Comparison of ENCODE assay signal across 8 cellular contexts in genomic region chr4:169485791-169486742, GRCh38.
DNase-seq lines count a peak whose midpoint lies in the region; ATAC-seq and TF ChIP-seq lines count a peak whose summit lies in the region.

No MANE protein-coding gene starts in this region.

- no peaks in the 10 kb centered on the region for H3K9me3 ChIP-seq in CD4-positive, alpha-beta memory T cell (ENCODE audit: control insufficient read depth in 1 of 2, low read length in 2 of 2)
- H3K9me3 ChIP-seq in right atrium auricular region (peaks cover 0 to 6% of the 10 kb centered on the region in 2 donors), gastrocnemius medialis (no peaks in the 10 kb centered on the region)

- H3K27me3 ChIP-seq in CD4-positive, alpha-beta memory T cell (ENCODE audit: insufficient read depth, low read length), result no peaks in the 10 kb centered on the region
- H3K27me3 ChIP-seq in right atrium auricular region, result no peaks in the 10 kb centered on the region
- no peaks in the 10 kb centered on the region for H3K27me3 ChIP-seq in gastrocnemius medialis

- ATAC-seq in GM18505 (IDR thresholded peaks at IDR 0.05; ENCODE audit: unreplicated experiment) (peak; percentile 56), HG02973 (IDR thresholded peaks at IDR 0.05; ENCODE audit: unreplicated experiment) (peak; percentile 74), gastrocnemius medialis (peak; percentile 54 to 55), GM21381 (IDR thresholded peaks at IDR 0.05; ENCODE audit: unreplicated experiment) (no peak)

- H3K9me3 Mint-ChIP-seq in CD4-positive, alpha-beta memory T cell, result peaks cover 0 to 2% (median 0%) of the 10 kb centered on the region in 8 donors
- no peaks in the 10 kb centered on the region for H3K9me3 Mint-ChIP-seq in activated naive CD8-positive, alpha-beta T cell treated with anti-CD3 and anti-CD28 coated beads for 36 hours

- H3K36me3 Mint-ChIP-seq in CD4-positive, alpha-beta memory T cell, result peaks cover 4 to 5% of the 10 kb centered on the region in 2 donors
- H3K36me3 Mint-ChIP-seq in activated naive CD8-positive, alpha-beta T cell treated with anti-CD3 and anti-CD28 coated beads for 36 hours, result peaks cover 15% of the 10 kb centered on the region

- TF ChIP-seq POLR2A in GM18505 (IDR thresholded peaks at IDR 0.05; ENCODE audit: borderline replicate concordance, extremely low read depth, insufficient read depth, insufficient read length) (no peak), gastrocnemius medialis (IDR thresholded peaks at IDR 0.05) (no peak)

- peaks cover 0 to 3% (median 0%) of the 10 kb centered on the region in 4 donors for H3K4me1 Mint-ChIP-seq in CD4-positive, alpha-beta memory T cell
- peaks cover 2% of the 10 kb centered on the region for H3K4me1 Mint-ChIP-seq in activated naive CD8-positive, alpha-beta T cell treated with anti-CD3 and anti-CD28 coated beads for 36 hours

- no peak overlapping the region for H3K4me3 ChIP-seq in CD4-positive, alpha-beta memory T cell (ENCODE audit: low read length in 2 of 2)
- H3K4me3 ChIP-seq in right atrium auricular region, result no peak overlapping the region
- H3K4me3 ChIP-seq in gastrocnemius medialis, result no peak overlapping the region

- TF ChIP-seq CTCF in right atrium auricular region (IDR thresholded peaks at IDR 0.05) (peak; percentile 23 to 72), gastrocnemius medialis (IDR thresholded peaks at IDR 0.05 in 4 of 5, conservative IDR thresholded peaks at IDR 0.05 in 1 of 5) (peak in 4 of 5 experiments; percentile 20 to 42 (median 26))

- H3K27me3 Mint-ChIP-seq in CD4-positive, alpha-beta memory T cell, result no peaks in the 10 kb centered on the region
- no peaks in the 10 kb centered on the region for H3K27me3 Mint-ChIP-seq in activated naive CD8-positive, alpha-beta T cell treated with anti-CD3 and anti-CD28 coated beads for 36 hours

- H3K4me1 ChIP-seq in CD4-positive, alpha-beta memory T cell (ENCODE audit: insufficient read depth, low read length), result no peaks in the 10 kb centered on the region
- peaks cover 0 to 4% of the 10 kb centered on the region in 2 donors for H3K4me1 ChIP-seq in right atrium auricular region
- no peaks in the 10 kb centered on the region for H3K4me1 ChIP-seq in gastrocnemius medialis

- H3K4me3 Mint-ChIP-seq in CD4-positive, alpha-beta memory T cell, result no peak overlapping the region
- H3K4me3 Mint-ChIP-seq in activated naive CD8-positive, alpha-beta T cell treated with anti-CD3 and anti-CD28 coated beads for 36 hours, result no peak overlapping the region

- in situ Hi-C loops in gastrocnemius medialis (cut with MboI; ENCODE audit: low sequenced_read_pairs in 4 of 4), result loop anchor here (5.0 to 25.0 kb wide), 5 partner anchors 471 to 799 kb away; partner anchors contain the start of gene CBR4 (in 4 of the 4)

- intact Hi-C loops in CD4-positive, alpha-beta memory T cell (cut with micrococcal nuclease), result loop anchor here (1.0 to 10.0 kb wide), 3 partner anchors 474 to 971 kb away; partner anchors contain the start of gene CBR4
- intact Hi-C loops in gastrocnemius medialis (cut with DNase I; ENCODE audit: low total_unique reads), result loop anchor here (2.0 to 10.0 kb wide), 6 partner anchors 214 to 901 kb away; partner anchors contain the start of genes CBR4 and SH3RF1

- H3K27ac Mint-ChIP-seq in CD4-positive, alpha-beta memory T cell, result no peak overlapping the region
- H3K27ac Mint-ChIP-seq in activated naive CD8-positive, alpha-beta T cell treated with anti-CD3 and anti-CD28 coated beads for 36 hours, result no peak overlapping the region

- DNase-seq in CD4-positive, alpha-beta memory T cell, result peak in 4 of 5 donors; percentile 10 to 37 (median 17)
- peak; percentile 16 for DNase-seq in NCI-H226
- DNase-seq in activated naive CD8-positive, alpha-beta T cell treated with anti-CD3 and anti-CD28 coated beads for 36 hours, result peak; percentile 8
- DNase-seq in right atrium auricular region (ENCODE audit: low spot score), result no peak
- DNase-seq in gastrocnemius medialis, result no peak

- CTCF ChIA-PET in CD4-positive, alpha-beta memory T cell (lab: Charles Lee; ENCODE audit: partially characterized antibody), result interaction anchor here (1.5 to 1.7 kb wide), 2 partner anchors 563 to 565 kb away, joined by 6 to 26 read pairs; no protein-coding TSS in a partner anchor

- H3K36me3 ChIP-seq in CD4-positive, alpha-beta memory T cell (ENCODE audit: insufficient read depth, low read length), result no peaks in the 10 kb centered on the region
- no peaks in the 10 kb centered on the region for H3K36me3 ChIP-seq in right atrium auricular region
- no peaks in the 10 kb centered on the region for H3K36me3 ChIP-seq in gastrocnemius medialis

- no peak overlapping the region for H3K27ac ChIP-seq in CD4-positive, alpha-beta memory T cell (ENCODE audit: low read depth, low read length)
- no peak overlapping the region for H3K27ac ChIP-seq in right atrium auricular region
- no peak overlapping the region for H3K27ac ChIP-seq in gastrocnemius medialis

- POLR2A ChIA-PET in CD4-positive, alpha-beta memory T cell (lab: Charles Lee; ENCODE audit: partially characterized antibody), result no interaction called here

Comparison
In these comparisons a context has a peak if more than half of its experiments do, and no peak if none do; other contexts are left out.
1. DNase-seq: peak in CD4-positive, alpha-beta memory T cell (4 of 5), NCI-H226 (single experiment) and activated naive CD8-positive, alpha-beta T cell treated with anti-CD3 and anti-CD28 coated beads for 36 hours (single experiment); none in right atrium auricular region (single experiment) and gastrocnemius medialis (0 of 2).